In the genomic region with DNA sequence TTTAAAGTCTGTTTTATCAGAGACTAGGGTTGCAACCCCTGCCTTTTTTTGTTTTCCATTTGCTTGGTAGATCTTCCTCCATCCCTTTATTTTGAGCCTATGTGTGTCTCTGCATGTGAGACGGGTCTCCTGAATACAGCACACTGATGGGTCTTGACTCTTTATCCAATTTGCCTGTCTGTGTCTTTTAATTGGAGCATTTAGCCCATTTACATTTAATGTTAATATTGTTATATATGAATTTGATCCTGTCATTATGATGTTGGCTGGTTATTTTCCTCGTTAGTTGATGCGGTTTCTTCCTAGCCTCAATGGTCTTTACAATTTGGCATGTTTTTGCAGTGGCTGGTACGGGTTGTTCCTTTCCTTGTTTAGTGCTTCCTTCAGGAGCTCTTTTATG, we compare ENCODE assay signal across 3 cellular contexts. TPM values are rescaled to one million over a fixed set of nuclear protein-coding genes. Genes with fewer than 3 reads are reported as not detected.
"Had no signal": no experiment of that assay in that cellular context is flagged by ENCODE, and none has a peak within 500 bp of the region (broad histone marks: within the 10 kb centered on the region; RNA-seq: fewer than 3 reads in every experiment).

No MANE protein-coding gene starts in this region.

RNA-seq across cellular contexts. Expression of gene SPON1, which starts 25.4 kb away (rescaled TPM):
- total RNA-seq: HepG2, HT-29, HT1080 had no signal
- polyA plus RNA-seq: HepG2 had no signal
